1 cellular context compared by ENCODE assay signal in genomic region chr12:50375802-50376201, GRCh38.
TF ChIP-seq lines count a peak whose summit lies in the region.

No MANE protein-coding gene starts in this region.

TF ChIP-seq in HepG2, 621 proteins besides CTCF, POLR2A, EP300 and RAD21:
- TF ChIP-seq KDM5B (CRISPR knock-in tag; IDR thresholded peaks at IDR 0.05; ENCODE audit: borderline replicate concordance) (no peak), KLF11 (CRISPR knock-in tag; IDR thresholded peaks at IDR 0.05) (no peak), DNMT1 (CRISPR knock-in tag; IDR thresholded peaks at IDR 0.05) (no peak), NFRKB (IDR thresholded peaks at IDR 0.05) (no peak), ZNF513 (CRISPR knock-in tag; conservative IDR thresholded peaks at IDR 0.05) (no peak), ZNF232 (CRISPR knock-in tag; IDR thresholded peaks at IDR 0.05; ENCODE audit: borderline replicate concordance) (no peak), ATRX (CRISPR knock-in tag; IDR thresholded peaks at IDR 0.05; ENCODE audit: borderline replicate concordance) (no peak), ATM (IDR thresholded peaks at IDR 0.05; ENCODE audit: borderline replicate concordance) (no peak), BORCS8-MEF2B (CRISPR knock-in tag; IDR thresholded peaks at IDR 0.05) (no peak), FOSL1 (CRISPR knock-in tag; IDR thresholded peaks at IDR 0.05; ENCODE audit: borderline replicate concordance) (no peak), DMTF1 (CRISPR knock-in tag; IDR thresholded peaks at IDR 0.05) (no peak), ZNF558 (CRISPR knock-in tag; IDR thresholded peaks at IDR 0.05; ENCODE audit: borderline replicate concordance) (no peak), PAF1 (CRISPR knock-in tag; IDR thresholded peaks at IDR 0.05) (no peak), KMT2B (CRISPR knock-in tag; IDR thresholded peaks at IDR 0.05) (no peak), SMYD3 (CRISPR knock-in tag; IDR thresholded peaks at IDR 0.05) (no peak)
- TF ChIP-seq, protein P1, sequence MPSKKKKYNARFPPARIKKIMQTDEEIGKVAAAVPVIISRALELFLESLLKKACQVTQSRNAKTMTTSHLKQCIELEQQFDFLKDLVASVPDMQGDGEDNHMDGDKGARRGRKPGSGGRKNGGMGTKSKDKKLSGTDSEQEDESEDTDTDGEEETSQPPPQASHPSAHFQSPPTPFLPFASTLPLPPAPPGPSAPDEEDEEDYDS (CRISPR knock-in tag; IDR thresholded peaks at IDR 0.05): no peak
- TF ChIP-seq, protein P2, sequence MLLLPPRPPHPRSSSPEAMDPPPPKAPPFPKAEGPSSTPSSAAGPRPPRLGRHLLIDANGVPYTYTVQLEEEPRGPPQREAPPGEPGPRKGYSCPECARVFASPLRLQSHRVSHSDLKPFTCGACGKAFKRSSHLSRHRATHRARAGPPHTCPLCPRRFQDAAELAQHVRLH (CRISPR knock-in tag; IDR thresholded peaks at IDR 0.05; ENCODE audit: borderline replicate concordance, low read depth): no peak
TF ChIP-seq in HepG2: peak in this region for 0.
